9 cellular contexts compared by ENCODE assay signal in the genomic region with DNA sequence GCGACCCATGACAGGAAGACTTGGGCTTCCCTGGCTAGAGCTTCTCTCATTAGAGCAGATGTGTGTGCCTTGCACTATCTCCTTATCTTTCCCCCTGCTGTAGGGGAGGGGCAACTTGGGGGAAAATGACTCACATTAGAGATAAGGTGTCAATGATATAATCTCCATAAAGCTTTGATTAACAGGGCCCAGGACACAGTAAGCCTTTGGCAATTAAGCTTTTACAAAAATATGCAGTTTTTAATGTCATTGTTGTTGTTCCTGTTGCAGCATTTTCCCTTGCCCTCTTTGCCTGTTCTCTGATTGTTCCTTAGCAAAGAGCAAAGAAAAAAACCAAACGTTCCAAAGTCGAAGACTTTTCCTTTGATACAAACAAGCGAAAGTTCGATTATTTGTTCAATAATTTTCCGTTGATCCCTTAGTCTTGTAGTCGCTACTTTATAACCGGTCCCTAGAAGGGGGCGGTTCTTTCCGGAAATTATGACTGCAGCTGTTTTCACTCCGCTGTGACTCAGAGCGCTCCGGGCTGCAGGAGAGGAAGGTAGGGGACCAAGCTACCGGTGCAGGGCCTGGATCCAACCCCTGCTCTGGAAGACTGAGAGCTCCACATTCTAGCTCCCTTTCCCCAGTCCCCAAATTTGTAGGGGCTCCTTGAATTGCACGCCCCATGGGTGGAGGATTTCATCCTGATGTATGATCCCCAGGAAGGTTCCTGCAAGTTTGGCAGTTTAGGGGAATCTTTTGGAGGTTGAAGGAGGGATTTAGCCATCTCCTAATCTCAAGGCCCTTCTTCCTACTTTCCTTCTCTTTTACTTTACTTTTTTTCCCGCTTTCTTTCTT. TPM values are rescaled to one million over a fixed set of nuclear protein-coding genes. Genes with fewer than 3 reads are reported as not detected.
DNase-seq lines count a peak whose midpoint lies in the region; ATAC-seq and TF ChIP-seq lines count a peak whose summit lies in the region.
"Had no signal": no experiment of that assay in that cellular context is flagged by ENCODE, and none has a peak within 500 bp of the region (broad histone marks: within the 10 kb centered on the region; RNA-seq: fewer than 3 reads in every experiment).

A gene with protein sequence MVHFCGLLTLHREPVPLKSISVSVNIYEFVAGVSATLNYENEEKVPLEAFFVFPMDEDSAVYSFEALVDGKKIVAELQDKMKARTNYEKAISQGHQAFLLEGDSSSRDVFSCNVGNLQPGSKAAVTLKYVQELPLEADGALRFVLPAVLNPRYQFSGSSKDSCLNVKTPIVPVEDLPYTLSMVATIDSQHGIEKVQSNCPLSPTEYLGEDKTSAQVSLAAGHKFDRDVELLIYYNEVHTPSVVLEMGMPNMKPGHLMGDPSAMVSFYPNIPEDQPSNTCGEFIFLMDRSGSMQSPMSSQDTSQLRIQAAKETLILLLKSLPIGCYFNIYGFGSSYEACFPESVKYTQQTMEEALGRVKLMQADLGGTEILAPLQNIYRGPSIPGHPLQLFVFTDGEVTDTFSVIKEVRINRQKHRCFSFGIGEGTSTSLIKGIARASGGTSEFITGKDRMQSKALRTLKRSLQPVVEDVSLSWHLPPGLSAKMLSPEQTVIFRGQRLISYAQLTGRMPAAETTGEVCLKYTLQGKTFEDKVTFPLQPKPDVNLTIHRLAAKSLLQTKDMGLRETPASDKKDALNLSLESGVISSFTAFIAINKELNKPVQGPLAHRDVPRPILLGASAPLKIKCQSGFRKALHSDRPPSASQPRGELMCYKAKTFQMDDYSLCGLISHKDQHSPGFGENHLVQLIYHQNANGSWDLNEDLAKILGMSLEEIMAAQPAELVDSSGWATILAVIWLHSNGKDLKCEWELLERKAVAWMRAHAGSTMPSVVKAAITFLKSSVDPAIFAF (plus strand): TSS at position 509 of the 840 bp plus-strand sequence. CDS start 2,062 bp downstream, outside the sequence.

- H3K27ac ChIP-seq in BLaER1 treated with 17β-estradiol and CSF1 and Interleukin-3, amounts not matched to agents 10 nM and 100 nM: peak within 1 kb of the TSS in 5 of 11 experiments; percentile 9 to 67 (median 48); a peak in 8 of 22 replicates
- H3K27ac ChIP-seq in epithelial cell of prostate: peak within 1 kb of the TSS; percentile 76
- H3K27ac ChIP-seq: neutrophil had no signal

- H3K4me3 ChIP-seq in BLaER1 treated with 17β-estradiol and CSF1 and Interleukin-3, amounts not matched to agents 10 nM and 100 nM: peak within 1 kb of the TSS; percentile 37 to 62 (median 48); a peak in 19 of 20 replicates
- H3K4me3 ChIP-seq in mucosa of descending colon: peak within 1 kb of the TSS; percentile 5

- peak; percentile 98 for ATAC-seq in HG03378 (IDR thresholded peaks at IDR 0.05; ENCODE audit: unreplicated experiment)
- peak; percentile 96 for ATAC-seq in mucosa of descending colon

- peaks cover 11 to 44% (median 16%) of the 10 kb centered on the region in 10 experiments for H3K4me1 ChIP-seq in BLaER1 treated with 17β-estradiol and CSF1 and Interleukin-3, amounts not matched to agents 10 nM and 100 nM
- peaks cover 12% of the 10 kb centered on the region for H3K4me1 ChIP-seq in mucosa of descending colon (ENCODE audit: low read depth)

- H3K9ac ChIP-seq in BLaER1 treated with 17β-estradiol and CSF1 and Interleukin-3, amounts not matched to agents 10 nM and 100 nM: peak within 1 kb of the TSS in 8 of 11 experiments; percentile 3 to 75 (median 28); a peak in 10 of 22 replicates

- H4K20me1 ChIP-seq in BLaER1 treated with 17β-estradiol and CSF1 and Interleukin-3, amounts not matched to agents 10 nM and 100 nM: no peaks in the 10 kb centered on the region

- peaks cover 0 to 31% (median 0%) of the 10 kb centered on the region in 11 experiments; a peak in 4 of 22 replicates for H3K36me3 ChIP-seq in BLaER1 treated with 17β-estradiol and CSF1 and Interleukin-3, amounts not matched to agents 10 nM and 100 nM
- no peaks in the 10 kb centered on the region for H3K36me3 ChIP-seq in mucosa of descending colon (ENCODE audit: low read depth)
- H3K36me3 ChIP-seq: neutrophil had no signal

- H3K4me2 ChIP-seq in BLaER1 treated with 17β-estradiol and CSF1 and Interleukin-3, amounts not matched to agents 10 nM and 100 nM: peak within 1 kb of the TSS; percentile 71 to 88 (median 81)

- peak; percentile 60 for DNase-seq in NOMO-1 treated with dmso at 0.1 percent for 144 hours (lab: John Stamatoyannopoulos, UW; ENCODE audit: unreplicated experiment)
- DNase-seq in activated T-cell treated with anti-CD3 and anti-CD28 coated beads for 24 hours (ENCODE audit: low read depth): peak; percentile 76
- peak; percentile 56 for DNase-seq in epithelial cell of prostate (ENCODE audit: low read depth, low spot score)
- DNase-seq in mucosa of descending colon: peak; percentile 86 to 96 (median 89)
- peak; percentile 24 to 55 for DNase-seq in stimulated activated CD8-positive, alpha-beta memory T cell treated with anti-CD3 and anti-CD28 coated beads, Interleukin-4, amount 100 ng/mL, for 1 hour (ENCODE audit: low read depth in 2 of 2, low spot score in 1 of 2)

- peak; percentile 61 for TF ChIP-seq POLR2A in GM19193 (IDR thresholded peaks at IDR 0.05; ENCODE audit: extremely low read depth, insufficient read depth, insufficient read length)

- no peaks in the 10 kb centered on the region for H3K27me3 ChIP-seq in BLaER1 treated with 17β-estradiol and CSF1 and Interleukin-3, amounts not matched to agents 10 nM and 100 nM
- H3K27me3 ChIP-seq: neutrophil had no signal

- TF ChIP-seq CTCF in mucosa of descending colon (IDR thresholded peaks at IDR 0.05): no peak

- intact Hi-C loops in mucosa of descending colon (cut with DNase I, micrococcal nuclease): no loop called here

- no peaks in the 10 kb centered on the region for H3K9me3 ChIP-seq in BLaER1 treated with 17β-estradiol and CSF1 and Interleukin-3, amounts not matched to agents 10 nM and 100 nM (replicated peaks in 1 of 11)
- H3K9me3 ChIP-seq in mucosa of descending colon: no peaks in the 10 kb centered on the region
- H3K9me3 ChIP-seq: neutrophil had no signal

RNA-seq across cellular contexts. Expression of the gene that starts here (rescaled TPM):
- 10 to 100 TPM; 41.2 to 97.3 (median 55.8) TPM for total RNA-seq in mucosa of descending colon
